In the genomic region with DNA sequence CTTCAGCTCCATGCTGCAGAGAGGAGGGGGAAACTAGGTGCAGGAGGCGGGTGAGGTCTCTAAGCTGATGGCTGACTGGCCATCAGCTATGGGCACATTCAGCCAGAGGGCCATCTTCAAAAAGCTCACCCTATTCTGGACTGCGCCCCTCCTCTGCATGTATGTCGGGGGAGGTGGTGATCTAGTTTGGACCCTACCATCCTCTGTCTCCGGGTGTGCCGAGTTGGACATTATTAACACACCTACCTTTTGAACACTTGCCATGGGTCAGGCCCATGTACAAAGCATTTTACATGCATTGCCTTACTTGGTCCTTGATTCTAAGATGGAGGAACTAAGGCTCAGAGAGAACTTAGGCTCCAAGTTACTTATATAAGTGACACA, we compare ENCODE assay signal across 9 cellular contexts. TPM values are rescaled to one million over a fixed set of nuclear protein-coding genes. Genes with fewer than 3 reads are reported as not detected.
A peak's percentile ranks its signal among the peaks of the same experiment; 100 is the strongest.
DNase-seq lines count a peak whose midpoint lies in the region; ATAC-seq and TF ChIP-seq lines count a peak whose summit lies in the region.
"Had no signal": no experiment of that assay in that cellular context is flagged by ENCODE, and none has a peak within 500 bp of the region (broad histone marks: within the 10 kb centered on the region; RNA-seq: fewer than 3 reads in every experiment).

No MANE protein-coding gene starts in this region.

- H3K27ac ChIP-seq in SU-DHL-6 (ENCODE audit: low read depth, low read length) (no peak overlapping the region), fibroblast of lung (ENCODE audit: insufficient read depth, low read length) (no peak overlapping the region), sigmoid colon (peak overlapping the region; percentile 93 to 95 (median 94))

- TF ChIP-seq EP300 in sigmoid colon (IDR thresholded peaks at IDR 0.05) = no peak

- H3K9me3 ChIP-seq in SU-DHL-6 (ENCODE audit: insufficient read depth, low read length) (no peaks in the 10 kb centered on the region), fibroblast of lung (ENCODE audit: control insufficient read depth, insufficient read depth, low read depth, low read length) (no peaks in the 10 kb centered on the region), sigmoid colon (no peaks in the 10 kb centered on the region)

- no peaks in the 10 kb centered on the region for H3K27me3 ChIP-seq in SU-DHL-6 (ENCODE audit: low read length)
- no peaks in the 10 kb centered on the region for H3K27me3 ChIP-seq in fibroblast of lung (ENCODE audit: control insufficient read depth, insufficient read depth, low read length)
- H3K27me3 ChIP-seq in sigmoid colon = no peaks in the 10 kb centered on the region

- DNase-seq in GM12864 (ENCODE audit: low read depth) (no peak), fibroblast of lung (ENCODE audit: low read depth in 2 of 2) (no peak), sigmoid colon (no peak), GOT3 (lab: John Stamatoyannopoulos, UW) (no peak), SIG-M5 treated with dmso at 0.1 percent for 504 hours (lab: John Stamatoyannopoulos, UW; ENCODE audit: unreplicated experiment) (no peak)

- TF ChIP-seq CTCF in GM12864 (IDR thresholded peaks at IDR 0.05; ENCODE audit: low read depth, low read length, missing control alignments) (no peak), SU-DHL-6 (IDR thresholded peaks at IDR 0.05; ENCODE audit: insufficient read depth, low read length, poor library complexity, severe bottlenecking) (no peak), fibroblast of lung (conservative IDR thresholded peaks at IDR 0.05 in 1 of 2, IDR thresholded peaks at IDR 0.05 in 1 of 2; ENCODE audit: low read depth in 1 of 2, low read length in 2 of 2) (no peak), sigmoid colon (IDR thresholded peaks at IDR 0.05) (no peak)

- H4K20me1 ChIP-seq in SU-DHL-6 (ENCODE audit: low read depth, low read length) (no peaks in the 10 kb centered on the region), fibroblast of lung (ENCODE audit: control insufficient read depth, extremely low read depth, insufficient read depth, low read length) (no peaks in the 10 kb centered on the region)

- ATAC-seq in HG03039 (IDR thresholded peaks at IDR 0.05; ENCODE audit: unreplicated experiment) (no peak), GM21529 (IDR thresholded peaks at IDR 0.05; ENCODE audit: unreplicated experiment) (no peak)

- peaks cover 10% of the 10 kb centered on the region; the same call in 1 of the 2 replicates for H3F3A ChIP-seq in SU-DHL-6 (ENCODE audit: insufficient read depth)

- no peak overlapping the region for H2AFZ ChIP-seq in SU-DHL-6 (ENCODE audit: low read depth, low read length, severe bottlenecking)
- H2AFZ ChIP-seq in fibroblast of lung (ENCODE audit: low read length) = peak overlapping the region; percentile 64

- WGBS in sigmoid colon, 2 donors = 89 to 91% methylated on average over 5 of the region's 5 CpGs

- intact Hi-C loops in sigmoid colon (cut with DNase I) = loop anchor here (5.0 kb wide), 2 partner anchors 76 to 784 kb away; a partner anchor contains a TSS

- H3K36me3 ChIP-seq in SU-DHL-6 (ENCODE audit: low read length) = peaks cover 3% of the 10 kb centered on the region; the same call in 1 of the 2 replicates
- H3K36me3 ChIP-seq in fibroblast of lung (ENCODE audit: control insufficient read depth, insufficient read depth, low read length) = peaks cover 9% of the 10 kb centered on the region
- peaks cover 0 to 41% (median 34%) of the 10 kb centered on the region in 4 donors for H3K36me3 ChIP-seq in sigmoid colon

- H3K79me2 ChIP-seq in SU-DHL-6 (ENCODE audit: insufficient read depth, low read length) (peaks cover 10% of the 10 kb centered on the region; the same call in 1 of the 2 replicates), fibroblast of lung (ENCODE audit: control insufficient read depth, insufficient read depth, low read length) (peaks cover 22% of the 10 kb centered on the region)

- H3K4me3 ChIP-seq in GM12864 (ENCODE audit: low read depth, low read length) (peak overlapping the region; percentile 89), SU-DHL-6 (ENCODE audit: insufficient read depth, low read length, poor library complexity, severe bottlenecking) (peak overlapping the region; percentile 93), fibroblast of lung (replicated peaks in 1 of 4; ENCODE audit: control extremely low read depth in 1 of 4, insufficient read depth in 1 of 4, low read depth in 3 of 4, low read length in 4 of 4) (peak overlapping the region; percentile 84 to 90 (median 89)), sigmoid colon (peak overlapping the region; percentile 95 to 96 (median 96))

- H3K9ac ChIP-seq in SU-DHL-6 (ENCODE audit: low read length) = peak overlapping the region; percentile 94
- H3K9ac ChIP-seq in fibroblast of lung (ENCODE audit: insufficient read depth, low read length) = peak overlapping the region; percentile 73

- TF ChIP-seq POLR2A in sigmoid colon (IDR thresholded peaks at IDR 0.05) = no peak

- no peaks in the 10 kb centered on the region for H3K9me2 ChIP-seq in SU-DHL-6 (replicated peaks; ENCODE audit: insufficient read depth, low read length)

- H3K4me1 ChIP-seq in fibroblast of lung (ENCODE audit: control insufficient read depth, extremely low read depth, insufficient read depth, low read length) (peaks cover 7% of the 10 kb centered on the region), sigmoid colon (peaks cover 0 to 31% (median 27%) of the 10 kb centered on the region in 4 donors)

- H3K4me2 ChIP-seq in SU-DHL-6 (ENCODE audit: low read depth, low read length, poor library complexity, severe bottlenecking) (peak overlapping the region; percentile 76), fibroblast of lung (ENCODE audit: extremely low read depth, insufficient read depth, low read length) (peak overlapping the region; percentile 84)

RNA-seq across cellular contexts. Expression of a gene that starts 1.4 kb away (rescaled TPM):
- total RNA-seq in fibroblast of lung (51.4 and 69.9 TPM in 2 replicates), sigmoid colon (100 to 1,000 TPM in 1 of 4 donors, 10 to 100 TPM in 3; 53.5 to 113 (median 68.4) TPM)
- polyA plus RNA-seq in fibroblast of lung (30.8 and 31.1 TPM in 2 replicates), sigmoid colon (10 to 100 TPM; 14.3 to 47.4 (median 18.0) TPM)
- polyA plus RNA-seq in fibroblast of lung (2012) = 29.8 and 33.1 TPM in 2 replicates
- 96.5 and 108 TPM in 2 replicates for polyA minus RNA-seq in fibroblast of lung (ENCODE audit: low replicate concordance)

RNA-seq across cellular contexts. Expression of a gene that starts 3.0 kb away (rescaled TPM):
- total RNA-seq in fibroblast of lung (0.33 and 0.51 TPM in 2 replicates), sigmoid colon (1 to 10 TPM in 1 of 4 donors, under 1 TPM in 1, not detected in 2; 0.99 to 2.9 TPM)
- polyA plus RNA-seq in fibroblast of lung (0.69 and 0.89 TPM in 2 replicates), sigmoid colon (10 to 100 TPM in 2 of 3 donors, 1 to 10 TPM in 1; 2.6 to 34.2 (median 23.6) TPM)
- polyA plus RNA-seq in fibroblast of lung (2012) = 0.70 and 1.3 TPM in 2 replicates
- not detected in 2 replicates for polyA minus RNA-seq in fibroblast of lung (ENCODE audit: low replicate concordance)

RNA-seq across cellular contexts. Expression of a gene that starts 11.9 kb away (rescaled TPM):
- total RNA-seq in fibroblast of lung = under 0.01 and 0.17 TPM in 2 replicates
- polyA plus RNA-seq in fibroblast of lung = 0.02 TPM in 1 of 2 replicates, not detected in the other
- polyA plus RNA-seq in fibroblast of lung (2012) = 0.10 TPM in 1 of 2 replicates, not detected in the other
- polyA minus RNA-seq in fibroblast of lung (ENCODE audit: low replicate concordance) = not detected in 2 replicates
- total RNA-seq in sigmoid colon = 1 to 10 TPM; 2.6 to 5.4 (median 4.3) TPM
- polyA plus RNA-seq in sigmoid colon = 1 to 10 TPM in 1 of 3 donors, under 1 TPM in 2; 0.23 to 7.4 (median 0.60) TPM

RNA-seq across cellular contexts. Expression of a gene that starts 38.3 kb away (rescaled TPM):
- total RNA-seq in fibroblast of lung (under 0.01 TPM in 2 replicates), sigmoid colon (100 to 1,000 TPM in 3 of 4 donors, 10 to 100 TPM in 1; 92.0 to 138 (median 120) TPM)
- polyA plus RNA-seq in fibroblast of lung (0.03 and 0.09 TPM in 2 replicates), sigmoid colon (10 to 100 TPM; 18.0 to 63.0 (median 58.5) TPM)
- 0.01 and 0.07 TPM in 2 replicates for polyA plus RNA-seq in fibroblast of lung (2012)
- 0.33 TPM in 1 of 2 replicates, not detected in the other for polyA minus RNA-seq in fibroblast of lung (ENCODE audit: low replicate concordance)
- total RNA-seq: activated CD8-positive, alpha-beta memory T cell treated with anti-CD3 and anti-CD28 coated beads for 36 hours had no signal

RNA-seq across cellular contexts. Expression of a gene that starts 46.3 kb away (rescaled TPM):
- 3.1 and 5.0 TPM in 2 replicates for total RNA-seq in fibroblast of lung
- polyA plus RNA-seq in fibroblast of lung = 5.2 and 5.5 TPM in 2 replicates
- polyA plus RNA-seq in fibroblast of lung (2012) = 2.7 and 2.8 TPM in 2 replicates
- polyA minus RNA-seq in fibroblast of lung (ENCODE audit: low replicate concordance) = 2.4 TPM in 1 of 2 replicates, not detected in the other
- 10 to 100 TPM in 3 of 4 donors, 1 to 10 TPM in 1; 8.9 to 14.1 (median 11.9) TPM for total RNA-seq in sigmoid colon
- polyA plus RNA-seq in sigmoid colon = 10 to 100 TPM in 1 of 3 donors, 1 to 10 TPM in 2; 5.3 to 10.5 (median 9.0) TPM

Comparison
In these comparisons a context has a peak if more than half of its experiments do, and no peak if none do; other contexts are left out.
1. H3K27ac ChIP-seq: peak in sigmoid colon (4 of 4); none in SU-DHL-6 (single experiment) and fibroblast of lung (single experiment).
2. Peak in every context shown above with its lines, with median percentiles within 50 percentile points of each other: H3K4me3 ChIP-seq.